In genomic region chr4:94939791-94940530, GRCh38 we compare ENCODE assay signal across 1 cellular context.
TF ChIP-seq lines count a peak whose summit lies in the region.

No MANE protein-coding gene starts in this region.

TF ChIP-seq in IMR-90, 13 proteins besides CTCF, POLR2A, EP300 and RAD21 (continued from another document):
- TF ChIP-seq USF2 (IDR thresholded peaks at IDR 0.05; ENCODE audit: low read depth, low read length) (no peak), MAZ (IDR thresholded peaks at IDR 0.05; ENCODE audit: borderline replicate concordance, low read depth, low read length) (no peak)
